In the genomic region with DNA sequence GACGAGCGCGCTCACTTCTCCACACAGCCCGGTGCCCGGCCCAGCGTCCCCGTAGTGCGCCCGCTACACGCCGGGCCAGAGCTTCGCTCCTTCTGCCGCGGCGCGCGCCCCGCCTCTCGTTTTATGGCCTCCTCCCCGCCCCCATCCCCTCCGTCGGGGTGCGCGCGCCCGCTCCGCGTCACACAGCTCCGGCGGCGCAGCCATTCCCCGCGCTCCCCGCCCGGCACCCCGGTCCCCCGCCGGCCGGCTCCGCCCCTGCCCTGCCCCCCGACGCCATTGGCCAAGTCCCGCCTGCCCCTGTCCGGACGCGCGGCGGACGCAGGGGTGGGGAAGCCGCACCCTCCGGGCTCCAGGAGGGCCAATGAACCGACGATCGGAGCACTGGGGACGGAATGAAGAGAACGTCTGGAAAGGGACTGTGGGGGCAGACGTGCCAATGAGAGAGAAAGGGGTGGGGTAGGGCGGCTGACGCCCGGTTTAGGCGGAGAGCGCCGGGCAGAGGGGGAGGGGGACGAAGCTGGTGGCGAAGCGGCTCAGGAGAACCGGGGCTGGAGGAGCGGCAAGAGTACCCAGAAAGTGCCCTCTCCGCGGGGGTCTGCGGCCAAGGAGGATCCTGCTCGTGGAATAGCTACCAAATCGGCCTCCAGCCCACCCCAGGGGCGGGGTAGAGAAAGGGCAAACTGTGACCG, we compare ENCODE assay signal across 1 cellular context.
TF ChIP-seq lines count a peak whose summit lies in the region.

A gene with protein sequence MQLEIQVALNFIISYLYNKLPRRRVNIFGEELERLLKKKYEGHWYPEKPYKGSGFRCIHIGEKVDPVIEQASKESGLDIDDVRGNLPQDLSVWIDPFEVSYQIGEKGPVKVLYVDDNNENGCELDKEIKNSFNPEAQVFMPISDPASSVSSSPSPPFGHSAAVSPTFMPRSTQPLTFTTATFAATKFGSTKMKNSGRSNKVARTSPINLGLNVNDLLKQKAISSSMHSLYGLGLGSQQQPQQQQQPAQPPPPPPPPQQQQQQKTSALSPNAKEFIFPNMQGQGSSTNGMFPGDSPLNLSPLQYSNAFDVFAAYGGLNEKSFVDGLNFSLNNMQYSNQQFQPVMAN (minus strand): TSS at position 94 of the 689 bp plus-strand sequence. CDS start 2,337 bp downstream, outside the sequence.

TF ChIP-seq in WTC11, 78 proteins besides CTCF, POLR2A, EP300 and RAD21 (continued from another document and continues in another):
- TF ChIP-seq, protein P1, sequence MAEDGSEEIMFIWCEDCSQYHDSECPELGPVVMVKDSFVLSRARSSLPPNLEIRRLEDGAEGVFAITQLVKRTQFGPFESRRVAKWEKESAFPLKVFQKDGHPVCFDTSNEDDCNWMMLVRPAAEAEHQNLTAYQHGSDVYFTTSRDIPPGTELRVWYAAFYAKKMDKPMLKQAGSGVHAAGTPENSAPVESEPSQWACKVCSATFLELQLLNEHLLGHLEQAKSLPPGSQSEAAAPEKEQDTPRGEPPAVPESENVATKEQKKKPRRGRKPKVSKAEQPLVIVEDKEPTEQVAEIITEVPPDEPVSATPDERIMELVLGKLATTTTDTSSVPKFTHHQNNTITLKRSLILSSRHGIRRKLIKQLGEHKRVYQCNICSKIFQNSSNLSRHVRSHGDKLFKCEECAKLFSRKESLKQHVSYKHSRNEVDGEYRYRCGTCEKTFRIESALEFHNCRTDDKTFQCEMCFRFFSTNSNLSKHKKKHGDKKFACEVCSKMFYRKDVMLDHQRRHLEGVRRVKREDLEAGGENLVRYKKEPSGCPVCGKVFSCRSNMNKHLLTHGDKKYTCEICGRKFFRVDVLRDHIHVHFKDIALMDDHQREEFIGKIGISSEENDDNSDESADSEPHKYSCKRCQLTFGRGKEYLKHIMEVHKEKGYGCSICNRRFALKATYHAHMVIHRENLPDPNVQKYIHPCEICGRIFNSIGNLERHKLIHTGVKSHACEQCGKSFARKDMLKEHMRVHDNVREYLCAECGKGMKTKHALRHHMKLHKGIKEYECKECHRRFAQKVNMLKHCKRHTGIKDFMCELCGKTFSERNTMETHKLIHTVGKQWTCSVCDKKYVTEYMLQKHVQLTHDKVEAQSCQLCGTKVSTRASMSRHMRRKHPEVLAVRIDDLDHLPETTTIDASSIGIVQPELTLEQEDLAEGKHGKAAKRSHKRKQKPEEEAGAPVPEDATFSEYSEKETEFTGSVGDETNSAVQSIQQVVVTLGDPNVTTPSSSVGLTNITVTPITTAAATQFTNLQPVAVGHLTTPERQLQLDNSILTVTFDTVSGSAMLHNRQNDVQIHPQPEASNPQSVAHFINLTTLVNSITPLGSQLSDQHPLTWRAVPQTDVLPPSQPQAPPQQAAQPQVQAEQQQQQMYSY (CRISPR knock-in tag; IDR thresholded peaks at IDR 0.05) = peak; percentile 62
- TF ChIP-seq ESRRA (CRISPR knock-in tag; IDR thresholded peaks at IDR 0.05; ENCODE audit: borderline replicate concordance) = no peak
- TF ChIP-seq, protein P2, sequence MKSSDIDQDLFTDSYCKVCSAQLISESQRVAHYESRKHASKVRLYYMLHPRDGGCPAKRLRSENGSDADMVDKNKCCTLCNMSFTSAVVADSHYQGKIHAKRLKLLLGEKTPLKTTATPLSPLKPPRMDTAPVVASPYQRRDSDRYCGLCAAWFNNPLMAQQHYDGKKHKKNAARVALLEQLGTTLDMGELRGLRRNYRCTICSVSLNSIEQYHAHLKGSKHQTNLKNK (CRISPR knock-in tag; IDR thresholded peaks at IDR 0.05) = 0 out of 2 replicates have a peak, but pooled peaks have one; percentile 25
- TF ChIP-seq, protein P3, sequence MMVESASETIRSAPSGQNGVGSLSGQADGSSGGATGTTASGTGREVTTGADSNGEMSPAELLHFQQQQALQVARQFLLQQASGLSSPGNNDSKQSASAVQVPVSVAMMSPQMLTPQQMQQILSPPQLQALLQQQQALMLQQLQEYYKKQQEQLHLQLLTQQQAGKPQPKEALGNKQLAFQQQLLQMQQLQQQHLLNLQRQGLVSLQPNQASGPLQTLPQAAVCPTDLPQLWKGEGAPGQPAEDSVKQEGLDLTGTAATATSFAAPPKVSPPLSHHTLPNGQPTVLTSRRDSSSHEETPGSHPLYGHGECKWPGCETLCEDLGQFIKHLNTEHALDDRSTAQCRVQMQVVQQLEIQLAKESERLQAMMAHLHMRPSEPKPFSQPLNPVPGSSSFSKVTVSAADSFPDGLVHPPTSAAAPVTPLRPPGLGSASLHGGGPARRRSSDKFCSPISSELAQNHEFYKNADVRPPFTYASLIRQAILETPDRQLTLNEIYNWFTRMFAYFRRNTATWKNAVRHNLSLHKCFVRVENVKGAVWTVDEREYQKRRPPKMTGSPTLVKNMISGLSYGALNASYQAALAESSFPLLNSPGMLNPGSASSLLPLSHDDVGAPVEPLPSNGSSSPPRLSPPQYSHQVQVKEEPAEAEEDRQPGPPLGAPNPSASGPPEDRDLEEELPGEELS (CRISPR knock-in tag; IDR thresholded peaks at IDR 0.05) = no peak; the same call in 1 of the 2 replicates
- TF ChIP-seq, protein P4, sequence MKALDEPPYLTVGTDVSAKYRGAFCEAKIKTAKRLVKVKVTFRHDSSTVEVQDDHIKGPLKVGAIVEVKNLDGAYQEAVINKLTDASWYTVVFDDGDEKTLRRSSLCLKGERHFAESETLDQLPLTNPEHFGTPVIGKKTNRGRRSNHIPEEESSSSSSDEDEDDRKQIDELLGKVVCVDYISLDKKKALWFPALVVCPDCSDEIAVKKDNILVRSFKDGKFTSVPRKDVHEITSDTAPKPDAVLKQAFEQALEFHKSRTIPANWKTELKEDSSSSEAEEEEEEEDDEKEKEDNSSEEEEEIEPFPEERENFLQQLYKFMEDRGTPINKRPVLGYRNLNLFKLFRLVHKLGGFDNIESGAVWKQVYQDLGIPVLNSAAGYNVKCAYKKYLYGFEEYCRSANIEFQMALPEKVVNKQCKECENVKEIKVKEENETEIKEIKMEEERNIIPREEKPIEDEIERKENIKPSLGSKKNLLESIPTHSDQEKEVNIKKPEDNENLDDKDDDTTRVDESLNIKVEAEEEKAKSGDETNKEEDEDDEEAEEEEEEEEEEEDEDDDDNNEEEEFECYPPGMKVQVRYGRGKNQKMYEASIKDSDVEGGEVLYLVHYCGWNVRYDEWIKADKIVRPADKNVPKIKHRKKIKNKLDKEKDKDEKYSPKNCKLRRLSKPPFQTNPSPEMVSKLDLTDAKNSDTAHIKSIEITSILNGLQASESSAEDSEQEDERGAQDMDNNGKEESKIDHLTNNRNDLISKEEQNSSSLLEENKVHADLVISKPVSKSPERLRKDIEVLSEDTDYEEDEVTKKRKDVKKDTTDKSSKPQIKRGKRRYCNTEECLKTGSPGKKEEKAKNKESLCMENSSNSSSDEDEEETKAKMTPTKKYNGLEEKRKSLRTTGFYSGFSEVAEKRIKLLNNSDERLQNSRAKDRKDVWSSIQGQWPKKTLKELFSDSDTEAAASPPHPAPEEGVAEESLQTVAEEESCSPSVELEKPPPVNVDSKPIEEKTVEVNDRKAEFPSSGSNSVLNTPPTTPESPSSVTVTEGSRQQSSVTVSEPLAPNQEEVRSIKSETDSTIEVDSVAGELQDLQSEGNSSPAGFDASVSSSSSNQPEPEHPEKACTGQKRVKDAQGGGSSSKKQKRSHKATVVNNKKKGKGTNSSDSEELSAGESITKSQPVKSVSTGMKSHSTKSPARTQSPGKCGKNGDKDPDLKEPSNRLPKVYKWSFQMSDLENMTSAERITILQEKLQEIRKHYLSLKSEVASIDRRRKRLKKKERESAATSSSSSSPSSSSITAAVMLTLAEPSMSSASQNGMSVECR (CRISPR knock-in tag; IDR thresholded peaks at IDR 0.05; ENCODE audit: borderline replicate concordance) = 0 out of 2 replicates have a peak, but pooled peaks have one; percentile 24
- TF ChIP-seq NFYB (CRISPR knock-in tag; conservative IDR thresholded peaks at IDR 0.05; ENCODE audit: low read depth) = 0 out of 2 replicates have a peak, but pooled peaks have one; percentile 28
- TF ChIP-seq SMAD4 (CRISPR knock-in tag; IDR thresholded peaks at IDR 0.05) = no peak
- TF ChIP-seq NFE2L1 (CRISPR knock-in tag; IDR thresholded peaks at IDR 0.05) = peak; percentile 47; the same call in 1 of the 2 replicates
- TF ChIP-seq, protein P5, sequence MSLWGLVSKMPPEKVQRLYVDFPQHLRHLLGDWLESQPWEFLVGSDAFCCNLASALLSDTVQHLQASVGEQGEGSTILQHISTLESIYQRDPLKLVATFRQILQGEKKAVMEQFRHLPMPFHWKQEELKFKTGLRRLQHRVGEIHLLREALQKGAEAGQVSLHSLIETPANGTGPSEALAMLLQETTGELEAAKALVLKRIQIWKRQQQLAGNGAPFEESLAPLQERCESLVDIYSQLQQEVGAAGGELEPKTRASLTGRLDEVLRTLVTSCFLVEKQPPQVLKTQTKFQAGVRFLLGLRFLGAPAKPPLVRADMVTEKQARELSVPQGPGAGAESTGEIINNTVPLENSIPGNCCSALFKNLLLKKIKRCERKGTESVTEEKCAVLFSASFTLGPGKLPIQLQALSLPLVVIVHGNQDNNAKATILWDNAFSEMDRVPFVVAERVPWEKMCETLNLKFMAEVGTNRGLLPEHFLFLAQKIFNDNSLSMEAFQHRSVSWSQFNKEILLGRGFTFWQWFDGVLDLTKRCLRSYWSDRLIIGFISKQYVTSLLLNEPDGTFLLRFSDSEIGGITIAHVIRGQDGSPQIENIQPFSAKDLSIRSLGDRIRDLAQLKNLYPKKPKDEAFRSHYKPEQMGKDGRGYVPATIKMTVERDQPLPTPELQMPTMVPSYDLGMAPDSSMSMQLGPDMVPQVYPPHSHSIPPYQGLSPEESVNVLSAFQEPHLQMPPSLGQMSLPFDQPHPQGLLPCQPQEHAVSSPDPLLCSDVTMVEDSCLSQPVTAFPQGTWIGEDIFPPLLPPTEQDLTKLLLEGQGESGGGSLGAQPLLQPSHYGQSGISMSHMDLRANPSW (CRISPR knock-in tag; conservative IDR thresholded peaks at IDR 0.05; ENCODE audit: low read depth) = no peak
- no peak for TF ChIP-seq ZBTB21 (CRISPR knock-in tag; IDR thresholded peaks at IDR 0.05; ENCODE audit: borderline replicate concordance)
- TF ChIP-seq, protein P6, sequence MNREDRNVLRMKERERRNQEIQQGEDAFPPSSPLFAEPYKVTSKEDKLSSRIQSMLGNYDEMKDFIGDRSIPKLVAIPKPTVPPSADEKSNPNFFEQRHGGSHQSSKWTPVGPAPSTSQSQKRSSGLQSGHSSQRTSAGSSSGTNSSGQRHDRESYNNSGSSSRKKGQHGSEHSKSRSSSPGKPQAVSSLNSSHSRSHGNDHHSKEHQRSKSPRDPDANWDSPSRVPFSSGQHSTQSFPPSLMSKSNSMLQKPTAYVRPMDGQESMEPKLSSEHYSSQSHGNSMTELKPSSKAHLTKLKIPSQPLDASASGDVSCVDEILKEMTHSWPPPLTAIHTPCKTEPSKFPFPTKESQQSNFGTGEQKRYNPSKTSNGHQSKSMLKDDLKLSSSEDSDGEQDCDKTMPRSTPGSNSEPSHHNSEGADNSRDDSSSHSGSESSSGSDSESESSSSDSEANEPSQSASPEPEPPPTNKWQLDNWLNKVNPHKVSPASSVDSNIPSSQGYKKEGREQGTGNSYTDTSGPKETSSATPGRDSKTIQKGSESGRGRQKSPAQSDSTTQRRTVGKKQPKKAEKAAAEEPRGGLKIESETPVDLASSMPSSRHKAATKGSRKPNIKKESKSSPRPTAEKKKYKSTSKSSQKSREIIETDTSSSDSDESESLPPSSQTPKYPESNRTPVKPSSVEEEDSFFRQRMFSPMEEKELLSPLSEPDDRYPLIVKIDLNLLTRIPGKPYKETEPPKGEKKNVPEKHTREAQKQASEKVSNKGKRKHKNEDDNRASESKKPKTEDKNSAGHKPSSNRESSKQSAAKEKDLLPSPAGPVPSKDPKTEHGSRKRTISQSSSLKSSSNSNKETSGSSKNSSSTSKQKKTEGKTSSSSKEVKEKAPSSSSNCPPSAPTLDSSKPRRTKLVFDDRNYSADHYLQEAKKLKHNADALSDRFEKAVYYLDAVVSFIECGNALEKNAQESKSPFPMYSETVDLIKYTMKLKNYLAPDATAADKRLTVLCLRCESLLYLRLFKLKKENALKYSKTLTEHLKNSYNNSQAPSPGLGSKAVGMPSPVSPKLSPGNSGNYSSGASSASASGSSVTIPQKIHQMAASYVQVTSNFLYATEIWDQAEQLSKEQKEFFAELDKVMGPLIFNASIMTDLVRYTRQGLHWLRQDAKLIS (CRISPR knock-in tag; IDR thresholded peaks at IDR 0.05; ENCODE audit: borderline replicate concordance) = no peak; the same call in 1 of the 2 replicates
- TF ChIP-seq, protein P7, sequence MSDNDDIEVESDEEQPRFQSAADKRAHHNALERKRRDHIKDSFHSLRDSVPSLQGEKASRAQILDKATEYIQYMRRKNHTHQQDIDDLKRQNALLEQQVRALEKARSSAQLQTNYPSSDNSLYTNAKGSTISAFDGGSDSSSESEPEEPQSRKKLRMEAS (CRISPR knock-in tag; IDR thresholded peaks at IDR 0.05) = peak; percentile 50; the same call in 1 of the 2 replicates
- TF ChIP-seq, protein P8, sequence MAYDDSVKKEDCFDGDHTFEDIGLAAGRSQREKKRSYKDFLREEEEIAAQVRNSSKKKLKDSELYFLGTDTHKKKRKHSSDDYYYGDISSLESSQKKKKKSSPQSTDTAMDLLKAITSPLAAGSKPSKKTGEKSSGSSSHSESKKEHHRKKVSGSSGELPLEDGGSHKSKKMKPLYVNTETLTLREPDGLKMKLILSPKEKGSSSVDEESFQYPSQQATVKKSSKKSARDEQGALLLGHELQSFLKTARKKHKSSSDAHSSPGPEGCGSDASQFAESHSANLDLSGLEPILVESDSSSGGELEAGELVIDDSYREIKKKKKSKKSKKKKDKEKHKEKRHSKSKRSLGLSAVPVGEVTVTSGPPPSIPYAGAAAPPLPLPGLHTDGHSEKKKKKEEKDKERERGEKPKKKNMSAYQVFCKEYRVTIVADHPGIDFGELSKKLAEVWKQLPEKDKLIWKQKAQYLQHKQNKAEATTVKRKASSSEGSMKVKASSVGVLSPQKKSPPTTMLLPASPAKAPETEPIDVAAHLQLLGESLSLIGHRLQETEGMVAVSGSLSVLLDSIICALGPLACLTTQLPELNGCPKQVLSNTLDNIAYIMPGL (CRISPR knock-in tag; IDR thresholded peaks at IDR 0.05) = peak; percentile 59; the same call in 1 of the 2 replicates
- TF ChIP-seq, protein P9, sequence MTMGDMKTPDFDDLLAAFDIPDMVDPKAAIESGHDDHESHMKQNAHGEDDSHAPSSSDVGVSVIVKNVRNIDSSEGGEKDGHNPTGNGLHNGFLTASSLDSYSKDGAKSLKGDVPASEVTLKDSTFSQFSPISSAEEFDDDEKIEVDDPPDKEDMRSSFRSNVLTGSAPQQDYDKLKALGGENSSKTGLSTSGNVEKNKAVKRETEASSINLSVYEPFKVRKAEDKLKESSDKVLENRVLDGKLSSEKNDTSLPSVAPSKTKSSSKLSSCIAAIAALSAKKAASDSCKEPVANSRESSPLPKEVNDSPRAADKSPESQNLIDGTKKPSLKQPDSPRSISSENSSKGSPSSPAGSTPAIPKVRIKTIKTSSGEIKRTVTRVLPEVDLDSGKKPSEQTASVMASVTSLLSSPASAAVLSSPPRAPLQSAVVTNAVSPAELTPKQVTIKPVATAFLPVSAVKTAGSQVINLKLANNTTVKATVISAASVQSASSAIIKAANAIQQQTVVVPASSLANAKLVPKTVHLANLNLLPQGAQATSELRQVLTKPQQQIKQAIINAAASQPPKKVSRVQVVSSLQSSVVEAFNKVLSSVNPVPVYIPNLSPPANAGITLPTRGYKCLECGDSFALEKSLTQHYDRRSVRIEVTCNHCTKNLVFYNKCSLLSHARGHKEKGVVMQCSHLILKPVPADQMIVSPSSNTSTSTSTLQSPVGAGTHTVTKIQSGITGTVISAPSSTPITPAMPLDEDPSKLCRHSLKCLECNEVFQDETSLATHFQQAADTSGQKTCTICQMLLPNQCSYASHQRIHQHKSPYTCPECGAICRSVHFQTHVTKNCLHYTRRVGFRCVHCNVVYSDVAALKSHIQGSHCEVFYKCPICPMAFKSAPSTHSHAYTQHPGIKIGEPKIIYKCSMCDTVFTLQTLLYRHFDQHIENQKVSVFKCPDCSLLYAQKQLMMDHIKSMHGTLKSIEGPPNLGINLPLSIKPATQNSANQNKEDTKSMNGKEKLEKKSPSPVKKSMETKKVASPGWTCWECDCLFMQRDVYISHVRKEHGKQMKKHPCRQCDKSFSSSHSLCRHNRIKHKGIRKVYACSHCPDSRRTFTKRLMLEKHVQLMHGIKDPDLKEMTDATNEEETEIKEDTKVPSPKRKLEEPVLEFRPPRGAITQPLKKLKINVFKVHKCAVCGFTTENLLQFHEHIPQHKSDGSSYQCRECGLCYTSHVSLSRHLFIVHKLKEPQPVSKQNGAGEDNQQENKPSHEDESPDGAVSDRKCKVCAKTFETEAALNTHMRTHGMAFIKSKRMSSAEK (CRISPR knock-in tag; IDR thresholded peaks at IDR 0.05; ENCODE audit: borderline replicate concordance) = no peak
- TF ChIP-seq ZNF671 (CRISPR knock-in tag; IDR thresholded peaks at IDR 0.05) = no peak
